ENCODE assay signal across 12 cellular contexts in the genomic region with DNA sequence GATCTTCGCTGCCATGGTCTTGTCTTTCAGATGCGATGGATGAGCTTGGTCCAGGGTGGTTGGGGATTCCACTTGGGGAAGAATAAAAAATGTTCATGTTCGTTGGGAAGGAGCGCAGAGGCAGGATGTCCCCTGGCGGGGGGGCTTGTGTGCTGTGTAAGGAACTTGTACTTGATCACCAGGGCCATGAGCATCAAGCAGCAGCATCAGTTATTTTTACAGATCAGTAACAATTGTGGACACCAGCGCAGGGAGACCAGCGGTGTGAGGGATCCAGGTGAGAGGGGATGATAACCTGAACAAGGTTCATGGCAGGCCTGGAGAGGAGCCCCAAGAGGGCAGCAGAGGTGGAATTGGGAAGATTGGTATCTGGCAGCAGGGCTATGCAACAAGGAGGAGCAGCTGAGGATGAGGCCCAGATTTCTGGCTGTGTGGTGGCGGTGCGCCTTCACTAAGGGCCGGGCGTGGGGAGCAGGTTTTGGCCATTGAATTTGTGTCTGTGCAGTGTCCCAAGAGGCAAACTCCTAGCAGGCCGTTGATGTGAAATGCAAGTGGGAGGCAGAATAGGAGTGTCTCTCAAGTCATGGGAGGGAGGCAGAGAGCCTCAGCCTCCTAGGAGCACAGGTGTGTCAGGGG. TPM values are rescaled to one million over a fixed set of nuclear protein-coding genes. Genes with fewer than 3 reads are reported as not detected.
A peak's percentile ranks its signal among the peaks of the same experiment; 100 is the strongest.
DNase-seq lines count a peak whose midpoint lies in the region; ATAC-seq lines count a peak whose summit lies in the region.
"Had no signal": no experiment of that assay in that cellular context is flagged by ENCODE, and none has a peak within 500 bp of the region (broad histone marks: within the 10 kb centered on the region; RNA-seq: fewer than 3 reads in every experiment).

No MANE protein-coding gene starts in this region.

- H3K4me2 ChIP-seq in Karpas-422 (ENCODE audit: low read depth, low read length, poor library complexity, severe bottlenecking): peak overlapping the region; percentile 27
- H3K4me2 ChIP-seq in trophoblast cell (ENCODE audit: low read length): peak overlapping the region; percentile 1

- no peak overlapping the region for H3K4ac ChIP-seq in trophoblast cell (ENCODE audit: low read depth, low read length)

- H3K23ac ChIP-seq in trophoblast cell (ENCODE audit: low read length): no peak overlapping the region

- H3K27me3 Mint-ChIP-seq in activated T-cell treated with anti-CD3 and anti-CD28 coated beads, Interleukin-2, amount 50 U/mL, for 24 hours: no peaks in the 10 kb centered on the region
- H3K27me3 Mint-ChIP-seq in effector memory CD8-positive, alpha-beta T cell: no peaks in the 10 kb centered on the region

- no peak overlapping the region for H2BK120ac ChIP-seq in trophoblast cell (ENCODE audit: insufficient read depth, low read length, poor library complexity)

- no peak overlapping the region for H4K91ac ChIP-seq in trophoblast cell (ENCODE audit: low read depth, low read length)

- H3K9ac ChIP-seq in Karpas-422 (ENCODE audit: low read length) (no peak overlapping the region), trophoblast cell (ENCODE audit: low read length) (no peak overlapping the region)

- no CpG with 5 or more reads among the region's 12 CpGs for WGBS in trophoblast cell (ENCODE audit: extremely low coverage, insufficient coverage, insufficient read length)

- no peak overlapping the region for H3K18ac ChIP-seq in trophoblast cell (ENCODE audit: low read length)

- H3K27ac ChIP-seq in Karpas-422 (ENCODE audit: low read length) (no peak overlapping the region), trophoblast cell (ENCODE audit: low read depth, low read length) (no peak overlapping the region)
- H3K27ac ChIP-seq: HL-60, left lung had no signal

- H2BK5ac ChIP-seq in trophoblast cell (ENCODE audit: low read depth, low read length, poor library complexity): no peak overlapping the region

- peaks cover 61% of the 10 kb centered on the region for H3K4me1 Mint-ChIP-seq in activated T-cell treated with anti-CD3 and anti-CD28 coated beads, Interleukin-2, amount 50 U/mL, for 24 hours (ENCODE audit: low read depth)
- peaks cover 55 to 60% of the 10 kb centered on the region in 2 donors for H3K4me1 Mint-ChIP-seq in effector memory CD8-positive, alpha-beta T cell (ENCODE audit: low read depth in 2 of 2)

- no peak overlapping the region for H3K4me3 ChIP-seq in Karpas-422 (ENCODE audit: low read length)
- no peak overlapping the region for H3K4me3 ChIP-seq in trophoblast cell (ENCODE audit: low read depth, low read length)
- H3K4me3 ChIP-seq: left lung had no signal

- H3K9me3 ChIP-seq in Karpas-422 (ENCODE audit: low read length): no peaks in the 10 kb centered on the region
- peaks cover 4% of the 10 kb centered on the region for H3K9me3 ChIP-seq in trophoblast cell (ENCODE audit: insufficient read depth, low read depth, low read length)
- H3K9me3 ChIP-seq: left lung had no signal

- ATAC-seq in effector memory CD8-positive, alpha-beta T cell (replicated peaks): no peak
- no peak for ATAC-seq in HG02798 (IDR thresholded peaks at IDR 0.05; ENCODE audit: poor library complexity, unreplicated experiment)
- no peak for ATAC-seq in GM21576 (IDR thresholded peaks at IDR 0.05; ENCODE audit: unreplicated experiment)

- H3K4me1 ChIP-seq in Karpas-422 (ENCODE audit: low read length) (peaks cover 42% of the 10 kb centered on the region), trophoblast cell (ENCODE audit: control insufficient read depth in 1 of 2, insufficient read depth in 2 of 2, low read length in 2 of 2) (peaks cover 14 to 19% of the 10 kb centered on the region in 2 experiments)

- H3K9me3 Mint-ChIP-seq in activated T-cell treated with anti-CD3 and anti-CD28 coated beads, Interleukin-2, amount 50 U/mL, for 24 hours: no peaks in the 10 kb centered on the region
- H3K9me3 Mint-ChIP-seq in effector memory CD8-positive, alpha-beta T cell: no peaks in the 10 kb centered on the region

- H2AK5ac ChIP-seq in trophoblast cell (ENCODE audit: low read length): no peak overlapping the region

- no peaks in the 10 kb centered on the region for H3K9me2 ChIP-seq in Karpas-422 (replicated peaks; ENCODE audit: insufficient read depth, low read length)

- H2BK12ac ChIP-seq in trophoblast cell (ENCODE audit: low read length): no peak overlapping the region

- no peak for DNase-seq in activated T-cell treated with anti-CD3 and anti-CD28 coated beads, Interleukin-2, amount 50 U/mL, for 24 hours
- DNase-seq in activated T-cell treated with anti-CD3 and anti-CD28 coated beads for 4 hours (no peak), Karpas-422 (no peak), trophoblast cell (no peak)
- DNase-seq in effector memory CD8-positive, alpha-beta T cell: no peak
- DNase-seq in stimulated activated CD4-positive, alpha-beta T cell treated with anti-CD3 and anti-CD28 coated beads, Interleukin-12 subunit alpha, Interleukin-12 subunit beta, amount 100 ng/mL, for 4 hours: no peak
- DNase-seq: activated CD4-positive, CD25-positive, alpha-beta regulatory T cell; NCI-H2081 treated with DMSO at 0.1 percent for 48 hours had no signal

- peak overlapping the region; percentile 4 for H3K4me3 Mint-ChIP-seq in activated T-cell treated with anti-CD3 and anti-CD28 coated beads, Interleukin-2, amount 50 U/mL, for 24 hours
- H3K4me3 Mint-ChIP-seq in effector memory CD8-positive, alpha-beta T cell: peak overlapping the region; percentile 82 to 86

- peaks cover 77% of the 10 kb centered on the region for H3K36me3 Mint-ChIP-seq in activated T-cell treated with anti-CD3 and anti-CD28 coated beads, Interleukin-2, amount 50 U/mL, for 24 hours (ENCODE audit: low read depth)
- H3K36me3 Mint-ChIP-seq in effector memory CD8-positive, alpha-beta T cell (ENCODE audit: insufficient read depth): peaks cover 33% of the 10 kb centered on the region

- peaks cover 2% of the 10 kb centered on the region for H3K79me1 ChIP-seq in trophoblast cell (ENCODE audit: low read length)

- no peak overlapping the region for H3K14ac ChIP-seq in trophoblast cell (ENCODE audit: low read length)

- H3K27me3 ChIP-seq in Karpas-422 (ENCODE audit: low read length) (no peaks in the 10 kb centered on the region), trophoblast cell (ENCODE audit: insufficient read depth, low read length) (no peaks in the 10 kb centered on the region)
- H3K27me3 ChIP-seq: left lung had no signal

- H3K36me3 ChIP-seq in Karpas-422 (ENCODE audit: insufficient read depth, low read length) (0 out of 2 replicates have a peak, but pooled peaks cover 4% of the 10 kb centered on the region), trophoblast cell (ENCODE audit: control insufficient read depth in 1 of 2, insufficient read depth in 2 of 2, low read length in 2 of 2) (peaks cover 9 to 16% of the 10 kb centered on the region in 2 experiments)

- H3K27ac Mint-ChIP-seq in activated T-cell treated with anti-CD3 and anti-CD28 coated beads, Interleukin-2, amount 50 U/mL, for 24 hours: peak overlapping the region; percentile 42
- peak overlapping the region; percentile 44 to 67 for H3K27ac Mint-ChIP-seq in effector memory CD8-positive, alpha-beta T cell

- no peak overlapping the region for H4K8ac ChIP-seq in trophoblast cell (ENCODE audit: low read depth, low read length)

- H3K79me2 ChIP-seq in Karpas-422 (ENCODE audit: low read length) (peaks cover 73% of the 10 kb centered on the region), trophoblast cell (ENCODE audit: control insufficient read depth, insufficient read depth, low read length, poor library complexity) (peaks cover 2% of the 10 kb centered on the region)

- H2AFZ ChIP-seq in Karpas-422 (ENCODE audit: low read length) (no peak overlapping the region), trophoblast cell (ENCODE audit: insufficient read depth, low read length, poor library complexity) (no peak overlapping the region)

- peaks cover 13% of the 10 kb centered on the region for H4K20me1 ChIP-seq in Karpas-422 (ENCODE audit: insufficient read depth, low read depth, low read length)

- no peak overlapping the region for H4K12ac ChIP-seq in trophoblast cell (ENCODE audit: low read depth, low read length)

RNA-seq across cellular contexts. Expression of a gene that starts 3.9 kb away (rescaled TPM):
- total RNA-seq in Karpas-422 (2014; rRNA removed; shearing (Covaris generic); ENCODE audit: low replicate concordance): 7.0 and 7.9 TPM in 2 replicates
- 13.3 and 13.9 TPM in 2 replicates for polyA plus RNA-seq in trophoblast cell (2013)

RNA-seq across cellular contexts. Expression of a gene that starts 23.8 kb away (rescaled TPM):
- 1.6 and 9.8 TPM in 2 replicates for total RNA-seq in Karpas-422 (2014; rRNA removed; shearing (Covaris generic); ENCODE audit: low replicate concordance)
- polyA plus RNA-seq in trophoblast cell (2013): 4.5 and 4.7 TPM in 2 replicates

RNA-seq across cellular contexts. Expression of a gene that starts 37.8 kb away (rescaled TPM):
- total RNA-seq in Karpas-422 (2014; rRNA removed; shearing (Covaris generic); ENCODE audit: low replicate concordance): 11.1 and 12.5 TPM in 2 replicates
- polyA plus RNA-seq in trophoblast cell (2013): 32.8 and 33.4 TPM in 2 replicates

RNA-seq across cellular contexts. Expression of a gene that starts 49.9 kb away (rescaled TPM):
- total RNA-seq in Karpas-422 (2014; rRNA removed; shearing (Covaris generic); ENCODE audit: low replicate concordance): 2.5 and 6.3 TPM in 2 replicates
- polyA plus RNA-seq in trophoblast cell (2013): 157 and 161 TPM in 2 replicates

RNA-seq across cellular contexts. Expression of a gene that starts 59.3 kb away (rescaled TPM):
- 5.6 and 6.4 TPM in 2 replicates for total RNA-seq in Karpas-422 (2014; rRNA removed; shearing (Covaris generic); ENCODE audit: low replicate concordance)
- polyA plus RNA-seq in trophoblast cell (2013): 43.0 and 44.4 TPM in 2 replicates
